In the genomic region with DNA sequence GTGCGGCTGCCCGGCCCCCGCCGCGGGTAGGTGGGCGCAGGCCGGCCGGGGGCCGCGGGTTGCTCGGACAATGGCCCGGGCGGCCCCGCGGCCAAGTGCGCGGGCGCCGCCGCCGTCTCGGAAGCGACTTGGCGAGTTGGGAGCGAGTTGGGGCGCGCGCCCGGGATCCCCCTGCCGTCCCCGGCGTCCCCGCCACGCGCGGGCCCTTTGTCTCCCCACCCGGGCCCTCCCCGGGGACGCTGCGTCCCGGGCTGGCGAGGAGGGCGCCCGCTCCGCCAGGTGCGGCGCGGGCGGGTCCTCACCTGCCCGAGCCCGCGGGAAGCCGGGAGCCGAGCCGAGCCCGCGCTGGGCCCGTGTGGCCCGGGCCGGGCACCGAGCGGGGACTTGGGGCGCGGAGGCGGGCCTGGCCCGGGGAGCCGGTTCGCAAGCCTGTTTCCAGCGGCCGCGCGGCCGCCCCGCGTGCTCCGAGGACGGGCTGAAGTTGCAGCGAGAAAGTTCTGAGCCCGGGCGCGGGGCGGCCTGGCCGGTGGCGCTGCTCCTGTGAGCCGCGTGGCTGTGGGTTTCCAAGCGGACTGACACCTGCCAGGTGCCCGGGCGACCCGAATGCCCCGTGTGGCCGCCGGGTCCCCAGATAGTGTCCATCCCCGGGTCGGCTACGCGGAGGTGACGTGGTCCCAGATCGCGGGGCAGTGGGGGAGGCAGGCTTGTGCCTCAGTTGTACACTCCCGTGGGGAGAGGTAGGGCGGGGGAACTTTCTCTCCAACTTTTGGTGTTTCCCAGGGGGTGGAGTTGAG, we compare ENCODE assay signal across 8 cellular contexts. TPM values are rescaled to one million over a fixed set of nuclear protein-coding genes. Genes with fewer than 3 reads are reported as not detected.
DNase-seq lines count a peak whose midpoint lies in the region; ATAC-seq, FAIRE-seq and TF ChIP-seq lines count a peak whose summit lies in the region.

No MANE protein-coding gene starts in this region.

- H3K4me1 ChIP-seq in KMS-11 (ENCODE audit: low read depth, poor library complexity, severe bottlenecking) = peaks cover 22% of the 10 kb centered on the region
- H3K4me1 ChIP-seq in body of pancreas = peaks cover 48% of the 10 kb centered on the region
- peaks cover 44% of the 10 kb centered on the region for H3K4me1 ChIP-seq in stomach smooth muscle (ENCODE audit: control insufficient read depth, insufficient read depth, low read length)

- H3K4me3 ChIP-seq in KMS-11 (IDR thresholded peaks at IDR 0.05; ENCODE audit: insufficient read depth, low read depth, low read length) (no peak overlapping the region), body of pancreas (peak overlapping the region; percentile 19 to 67), stomach smooth muscle (ENCODE audit: low read length in 2 of 2) (peak overlapping the region; percentile 65 to 84)

- intact Hi-C loops in body of pancreas (cut with DNase I) (no loop called here), left colon (cut with DNase I, micrococcal nuclease) (no loop called here)

- peak in 1 of 3 donors; percentile 16 for TF ChIP-seq POLR2A in body of pancreas (IDR thresholded peaks at IDR 0.05)

- H3K4me2 ChIP-seq in KMS-11 = peak overlapping the region; percentile 94

- no peaks in the 10 kb centered on the region for H4K20me1 ChIP-seq in KMS-11 (ENCODE audit: insufficient read depth)

- H3K36me3 ChIP-seq in KMS-11 (ENCODE audit: insufficient read depth) = no peaks in the 10 kb centered on the region
- H3K36me3 ChIP-seq in body of pancreas (replicated peaks in 1 of 2; ENCODE audit: insufficient read depth in 1 of 2, low read depth in 2 of 2) = no peaks in the 10 kb centered on the region
- no peaks in the 10 kb centered on the region for H3K36me3 ChIP-seq in stomach smooth muscle (ENCODE audit: control insufficient read depth in 2 of 2, insufficient read depth in 2 of 2, low read length in 2 of 2)

- no peak for FAIRE-seq in urothelium cell line (lab: Jason Lieb, UNC)

- H3K27ac ChIP-seq in KMS-11 (no peak overlapping the region), body of pancreas (peak overlapping the region; percentile 66 to 83 (median 72)), stomach smooth muscle (ENCODE audit: low read length) (peak overlapping the region; percentile 76), substantia nigra (ENCODE audit: low read depth, low read length, poor library complexity, severe bottlenecking) (no peak overlapping the region)

- 0% methylated on average over 6 to 60 of the region's 102 CpGs for WGBS in body of pancreas, 2 donors

- H3K27me3 ChIP-seq in KMS-11 (ENCODE audit: insufficient read depth, low read depth) (no peaks in the 10 kb centered on the region), body of pancreas (no peaks in the 10 kb centered on the region), stomach smooth muscle (ENCODE audit: control insufficient read depth in 1 of 2, insufficient read depth in 2 of 2, low read length in 2 of 2) (no peaks in the 10 kb centered on the region)

- H3K9ac ChIP-seq in KMS-11 (peak overlapping the region; percentile 80; the same call in 1 of the 2 replicates), stomach smooth muscle (ENCODE audit: low read length in 2 of 2) (peak overlapping the region; percentile 71 to 79)

- no peaks in the 10 kb centered on the region; the same call in 1 of the 2 replicates for H3K79me2 ChIP-seq in KMS-11 (ENCODE audit: insufficient read depth, low read depth)

- TF ChIP-seq CTCF in KMS-11 (conservative IDR thresholded peaks at IDR 0.05; ENCODE audit: low read depth, low read length) = no peak
- no peak for TF ChIP-seq CTCF in body of pancreas (IDR thresholded peaks at IDR 0.05)

- peak; percentile 31 for DNase-seq in ELR (ENCODE audit: low read depth)
- peak in 2 of 4 donors; percentile 36 to 37 for DNase-seq in body of pancreas
- DNase-seq in left colon = peak in 1 of 2 donors; percentile 42
- no peak for DNase-seq in substantia nigra (lab: John Stamatoyannopoulos, UW)
- no peak for DNase-seq in NCI-H446 treated with DMSO at 0.1 percent for 48 hours (lab: John Stamatoyannopoulos, UW)
- DNase-seq in urothelium cell line (ENCODE audit: low spot score) = no peak

- H3K9me3 ChIP-seq in body of pancreas (no peaks in the 10 kb centered on the region), stomach smooth muscle (ENCODE audit: control insufficient read depth in 2 of 2, low read length in 2 of 2) (no peaks in the 10 kb centered on the region)

- H2AFZ ChIP-seq in KMS-11 (ENCODE audit: low read depth) = peak overlapping the region; percentile 85

- ATAC-seq in body of pancreas = peak; percentile 43
- ATAC-seq in left colon = peak; percentile 31

RNA-seq across cellular contexts. Expression of gene LRP5, which starts 0.6 kb away (rescaled TPM):
- total RNA-seq in body of pancreas (10 to 100 TPM; 43.3 to 63.6 TPM), left colon (100 to 1,000 TPM in 1 of 2 donors, 10 to 100 TPM in 1; 86.8 to 106 TPM)

RNA-seq across cellular contexts. Expression of gene C11orf24, which starts 41.2 kb away (rescaled TPM):
- total RNA-seq in body of pancreas = 10 to 100 TPM in 1 of 2 donors, 1 to 10 TPM in 1; 8.2 to 14.3 TPM
- total RNA-seq in left colon = 10 to 100 TPM; 68.8 to 76.3 TPM

Comparison
In these comparisons a context has a peak if more than half of its experiments do, and no peak if none do; other contexts are left out.
1. H3K27ac ChIP-seq: peak in body of pancreas (4 of 4) and stomach smooth muscle (single experiment); none in KMS-11 (single experiment) and substantia nigra (single experiment).
2. RNA of gene C11orf24, which starts 41.2 kb away (total RNA-seq): 68.8 to 76.3 TPM in left colon; 8.2 to 14.3 TPM in body of pancreas; every median in the first group is over 4 times any median in the second.